28 cellular contexts compared by ENCODE assay signal in genomic region chr5:131997727-131998117, GRCh38. TPM values are rescaled to one million over a fixed set of nuclear protein-coding genes. Genes with fewer than 3 reads are reported as not detected.
DNase-seq lines count a peak whose midpoint lies in the region; ATAC-seq and TF ChIP-seq lines count a peak whose summit lies in the region.
"Had no signal": no experiment of that assay in that cellular context is flagged by ENCODE, and none has a peak within 500 bp of the region (broad histone marks: within the 10 kb centered on the region; RNA-seq: fewer than 3 reads in every experiment).

No MANE protein-coding gene starts in this region.

- DNase-seq in BE2C (peak; percentile 8), lower lobe of right lung (peak; percentile 15), NCI-H1092 (lab: John Stamatoyannopoulos, UW) (no peak), NCI-H226 (no peak), NCI-H510A (lab: John Stamatoyannopoulos, UW) (no peak)
- no peak for DNase-seq in stimulated activated CD4-positive, alpha-beta T cell treated with anti-CD3 and anti-CD28 coated beads, Interleukin-4, amount 100 ng/mL, for 1 hour
- DNase-seq: C1 segment of cervical spinal cord; CD4-positive, alpha-beta memory T cell; COR-L47; IMR-90; KG1; NCI-H1048; NCI-H1417 treated with DMSO at 0.1 percent for 48 hours; NCI-H187; NCI-H2081 treated with DMSO at 0.1 percent for 48 hours; NCI-H2171; NCI-H345; NCI-H524; NCI-H774; SJCRH30 had no signal

- intact Hi-C loops in lower lobe of right lung (cut with DNase I) = no loop called here

- ATAC-seq in lower lobe of right lung = no peak
- ATAC-seq: GM23338, Right ventricle myocardium inferior had no signal

- H3K9me3 ChIP-seq in BE2C (no peaks in the 10 kb centered on the region), Loucy (ENCODE audit: insufficient read depth, low read depth, low read length) (no peaks in the 10 kb centered on the region), lower lobe of right lung (no peaks in the 10 kb centered on the region)
- H3K9me3 ChIP-seq: HAP-1, SJCRH30 had no signal

- peaks cover 8% of the 10 kb centered on the region; the same call in 1 of the 2 replicates for H3K79me2 ChIP-seq in Loucy (ENCODE audit: insufficient read depth, low read length)

- peak overlapping the region; percentile 88 for H3K9ac ChIP-seq in Loucy (ENCODE audit: low read depth, low read length, poor library complexity, severe bottlenecking)

- H3K4me3 ChIP-seq in BE2C (ENCODE audit: low read depth, low read length) = no peak overlapping the region
- peak overlapping the region; percentile 78 for H3K4me3 ChIP-seq in Loucy (ENCODE audit: low read length, poor library complexity, severe bottlenecking)
- no peak overlapping the region for H3K4me3 ChIP-seq in lower lobe of right lung
- H3K4me3 ChIP-seq: GM23338, HAP-1, SJCRH30 had no signal

- H3K27me3 ChIP-seq in BE2C (no peaks in the 10 kb centered on the region), Loucy (ENCODE audit: insufficient read depth, low read length, poor library complexity, severe bottlenecking) (no peaks in the 10 kb centered on the region), lower lobe of right lung (ENCODE audit: low read depth) (no peaks in the 10 kb centered on the region)
- H3K27me3 ChIP-seq: SJCRH30 had no signal

- H3K9me2 ChIP-seq in Loucy (replicated peaks; ENCODE audit: low read depth, low read length) = no peaks in the 10 kb centered on the region

- H4K20me1 ChIP-seq in Loucy (ENCODE audit: insufficient read depth, low read length, poor library complexity, severe bottlenecking) = no peaks in the 10 kb centered on the region

- H3K36me3 ChIP-seq in BE2C = no peaks in the 10 kb centered on the region
- no peaks in the 10 kb centered on the region for H3K36me3 ChIP-seq in Loucy (ENCODE audit: insufficient read depth, low read length)
- no peaks in the 10 kb centered on the region for H3K36me3 ChIP-seq in lower lobe of right lung
- H3K36me3 ChIP-seq: HAP-1, SJCRH30 had no signal

- H2AFZ ChIP-seq in Loucy (ENCODE audit: low read length) = no peak overlapping the region
- H2AFZ ChIP-seq: GM23338 had no signal

- TF ChIP-seq CTCF in BE2C (IDR thresholded peaks at IDR 0.05; ENCODE audit: low read depth, low read length) = no peak
- no peak for TF ChIP-seq CTCF in Loucy (conservative IDR thresholded peaks at IDR 0.05; ENCODE audit: low read length)
- no peak for TF ChIP-seq CTCF in lower lobe of right lung (IDR thresholded peaks at IDR 0.05)

- H3K4me1 ChIP-seq in BE2C (peaks cover 42% of the 10 kb centered on the region), Loucy (ENCODE audit: insufficient read depth, low read length, poor library complexity, severe bottlenecking) (peaks cover 75% of the 10 kb centered on the region), lower lobe of right lung (peaks cover 10% of the 10 kb centered on the region)
- H3K4me1 ChIP-seq: HAP-1 had no signal

- H3F3A ChIP-seq in Loucy (ENCODE audit: low read depth) = peaks cover 9% of the 10 kb centered on the region; the same call in 1 of the 2 replicates

- peak overlapping the region; percentile 91 for H3K4me2 ChIP-seq in Loucy (ENCODE audit: low read depth, low read length, poor library complexity, severe bottlenecking)
- H3K4me2 ChIP-seq: GM23338 had no signal

- H3K27ac ChIP-seq in cingulate gyrus (ENCODE audit: low read depth, low read length) (peak overlapping the region; percentile 50), lower lobe of right lung (no peak overlapping the region)
- H3K27ac ChIP-seq: SJCRH30 had no signal

RNA-seq across cellular contexts. Expression of gene ACSL6, which starts 13.7 kb away (rescaled TPM):
- 1.9 TPM for polyA plus RNA-seq in BE2C (2012; ENCODE audit: insufficient read depth, insufficient read length, low read depth)
- 0.59 TPM for total RNA-seq in lower lobe of right lung
- total RNA-seq: IMR-90, SJCRH30 had no signal
- polyA plus RNA-seq: IMR-90 had no signal

RNA-seq across cellular contexts. Expression of gene MEIKIN, which starts 52.3 kb away (rescaled TPM):
- polyA plus RNA-seq in BE2C (2012; ENCODE audit: insufficient read depth, insufficient read length, low read depth) = not detected
- total RNA-seq in lower lobe of right lung = not detected
- total RNA-seq: A172, Daoy, G401, GM23338, IMR-90, Right ventricle myocardium inferior, SJCRH30 had no signal
- polyA plus RNA-seq: CD4-positive, alpha-beta memory T cell; GM23338; IMR-90 had no signal

Comparison
In these comparisons a context has a peak if more than half of its experiments do, and no peak if none do; other contexts are left out.
1. DNase-seq: peak in BE2C (single experiment) and lower lobe of right lung (single experiment); none in NCI-H1092 (single experiment), stimulated activated CD4-positive, alpha-beta T cell treated with anti-CD3 and anti-CD28 coated beads, Interleukin-4, amount 100 ng/mL, for 1 hour (single experiment), NCI-H226 (single experiment) and NCI-H510A (single experiment).